Comparison of ENCODE assay signal across 1 cellular context in genomic region chr19:13880059-13880672, GRCh38.
TF ChIP-seq lines count a peak whose summit lies in the region.

No MANE protein-coding gene starts in this region.

TF ChIP-seq in HepG2, 621 proteins besides CTCF, POLR2A, EP300 and RAD21 (continued from another document and continues in another):
- TF ChIP-seq NPAS2 (CRISPR knock-in tag; IDR thresholded peaks at IDR 0.05; ENCODE audit: borderline replicate concordance) (no peak), ZNF589 (CRISPR knock-in tag; conservative IDR thresholded peaks at IDR 0.05) (no peak), ARNTL (CRISPR knock-in tag; IDR thresholded peaks at IDR 0.05) (no peak), DDIT3 (CRISPR knock-in tag; IDR thresholded peaks at IDR 0.05) (no peak), SMARCC2 (IDR thresholded peaks at IDR 0.05) (no peak), RNF2 (conservative IDR thresholded peaks at IDR 0.05; ENCODE audit: low read depth) (no peak), ZNF224 (CRISPR knock-in tag; IDR thresholded peaks at IDR 0.05) (no peak), ZNF180 (CRISPR knock-in tag; IDR thresholded peaks at IDR 0.05; ENCODE audit: borderline replicate concordance, low read depth) (no peak), ZNF234 (CRISPR knock-in tag; conservative IDR thresholded peaks at IDR 0.05) (no peak), ZNF136 (CRISPR knock-in tag; IDR thresholded peaks at IDR 0.05; ENCODE audit: low read depth) (no peak), HMGA1 (CRISPR knock-in tag; conservative IDR thresholded peaks at IDR 0.05) (no peak), STAT6 (CRISPR knock-in tag; IDR thresholded peaks at IDR 0.05; ENCODE audit: borderline replicate concordance) (no peak), HNRNPL (IDR thresholded peaks at IDR 0.05; ENCODE audit: low read depth, low read length) (peak; percentile 62; the same call in 1 of the 2 replicates), E2F5 (CRISPR knock-in tag; conservative IDR thresholded peaks at IDR 0.05) (no peak), ZHX1 (CRISPR knock-in tag; IDR thresholded peaks at IDR 0.05; ENCODE audit: low read depth) (no peak), ELF1 (CRISPR knock-in tag; IDR thresholded peaks at IDR 0.05) (peak; percentile 44; the same call in 1 of the 2 replicates), ATF4 (CRISPR knock-in tag; IDR thresholded peaks at IDR 0.05) (peak in 1 of 2 experiments; percentile 36; a peak in 1 of 4 replicates), TP53 (CRISPR knock-in tag; conservative IDR thresholded peaks at IDR 0.05) (no peak), MED13 (CRISPR knock-in tag; IDR thresholded peaks at IDR 0.05) (no peak), ZNF768 (CRISPR knock-in tag; IDR thresholded peaks at IDR 0.05) (peak; percentile 60), SP140L (CRISPR knock-in tag; IDR thresholded peaks at IDR 0.05; ENCODE audit: borderline replicate concordance) (peak; percentile 87; the same call in 1 of the 2 replicates), HNRNPH1 (optimal IDR thresholded peaks at IDR 0.05; ENCODE audit: low read depth, low read length) (no peak), ZNF746 (CRISPR knock-in tag; IDR thresholded peaks at IDR 0.05) (peak; percentile 76; the same call in 1 of the 2 replicates), ZNF24 (IDR thresholded peaks at IDR 0.05) (no peak), ZBTB21 (CRISPR knock-in tag; IDR thresholded peaks at IDR 0.05) (no peak), EED (CRISPR knock-in tag; IDR thresholded peaks at IDR 0.05) (no peak), CENPBD1 (CRISPR knock-in tag; IDR thresholded peaks at IDR 0.05; ENCODE audit: borderline replicate concordance, low read depth) (no peak), POLR2AphosphoS2 (IDR thresholded peaks at IDR 0.05; ENCODE audit: low read depth, low read length) (no peak), KDM4B (CRISPR knock-in tag; IDR thresholded peaks at IDR 0.05) (no peak), ZBTB37 (CRISPR knock-in tag; IDR thresholded peaks at IDR 0.05) (no peak), MAZ (IDR thresholded peaks at IDR 0.05; ENCODE audit: borderline replicate concordance, low read depth, low read length) (peak; percentile 83), MAZ (CRISPR knock-in tag; IDR thresholded peaks at IDR 0.05; ENCODE audit: low read depth) (peak; percentile 76), RFXAP (CRISPR knock-in tag; IDR thresholded peaks at IDR 0.05; ENCODE audit: borderline replicate concordance) (no peak; the same call in 1 of the 2 replicates), FOSL1 (CRISPR knock-in tag; IDR thresholded peaks at IDR 0.05; ENCODE audit: borderline replicate concordance) (peak; percentile 39; the same call in 1 of the 2 replicates), ZNF576 (CRISPR knock-in tag; IDR thresholded peaks at IDR 0.05) (no peak), SIX1 (CRISPR knock-in tag; IDR thresholded peaks at IDR 0.05; ENCODE audit: borderline replicate concordance) (no peak), SNRNP70 (IDR thresholded peaks at IDR 0.05; ENCODE audit: low read depth, low read length) (no peak), SP4 (CRISPR knock-in tag; IDR thresholded peaks at IDR 0.05) (no peak), EHMT2 (IDR thresholded peaks at IDR 0.05; ENCODE audit: borderline replicate concordance, low read depth, low read length) (no peak), PRMT3 (CRISPR knock-in tag; IDR thresholded peaks at IDR 0.05; ENCODE audit: borderline replicate concordance, low read depth) (no peak), ZBTB14 (CRISPR knock-in tag; IDR thresholded peaks at IDR 0.05) (no peak), SALL1 (CRISPR knock-in tag; IDR thresholded peaks at IDR 0.05) (peak; percentile 77), ARNT (IDR thresholded peaks at IDR 0.05) (no peak), PLRG1 (conservative IDR thresholded peaks at IDR 0.05) (no peak), CEBPB (IDR thresholded peaks at IDR 0.05; ENCODE audit: borderline replicate concordance, low read depth, low read length) (no peak), ZNF12 (CRISPR knock-in tag; IDR thresholded peaks at IDR 0.05) (no peak), MXD4 (CRISPR knock-in tag; IDR thresholded peaks at IDR 0.05) (peak; percentile 78), ZNF280D (CRISPR knock-in tag; IDR thresholded peaks at IDR 0.05) (no peak), JUND (CRISPR knock-in tag; IDR thresholded peaks at IDR 0.05) (peak; percentile 65; the same call in 1 of the 2 replicates), ZNF20 (CRISPR knock-in tag; IDR thresholded peaks at IDR 0.05) (no peak), ISL2 (CRISPR knock-in tag; IDR thresholded peaks at IDR 0.05) (0 out of 2 replicates have a peak, but pooled peaks have one; percentile 32)
